Comparison of ENCODE assay signal across 9 cellular contexts in genomic region chr20:40741507-40742106, GRCh38. TPM values are rescaled to one million over a fixed set of nuclear protein-coding genes. Genes with fewer than 3 reads are reported as not detected.
DNase-seq lines count a peak whose midpoint lies in the region; ATAC-seq, FAIRE-seq and TF ChIP-seq lines count a peak whose summit lies in the region.
"Had no signal": no experiment of that assay in that cellular context is flagged by ENCODE, and none has a peak within 500 bp of the region (broad histone marks: within the 10 kb centered on the region; RNA-seq: fewer than 3 reads in every experiment).

No MANE protein-coding gene starts in this region.

- no peaks in the 10 kb centered on the region for H4K20me1 ChIP-seq in PC-3 (ENCODE audit: low read length)
- peaks cover 3% of the 10 kb centered on the region; the same call in 1 of the 2 replicates for H4K20me1 ChIP-seq in K562 (replicated peaks; ENCODE audit: control insufficient read depth, insufficient read depth, low read length)

- no peaks in the 10 kb centered on the region for H3K36me3 Mint-ChIP-seq in stimulated activated naive B cell treated with anti-CD40 and anti-IgM and Interleukin-4, amounts not matched to agents 10 μg/mL and 1 μg/mL and 100 μg/mL, for 72 hours

- no peak for FAIRE-seq in H54 (lab: Jason Lieb, UNC)
- FAIRE-seq in K562 (lab: Jason Lieb, UNC): peak; percentile 75

- WGBS in K562 (ENCODE audit: insufficient coverage, low coverage, missing lambda C conversion rate): 0% methylated on average over 6 of the region's 6 CpGs

- no peak for TF ChIP-seq POLR2A in H54 (IDR thresholded peaks at IDR 0.05; ENCODE audit: low read depth, low read length)
- TF ChIP-seq POLR2A in K562 (conservative IDR thresholded peaks at IDR 0.05): no peak

- CTCF ChIA-PET in PC-3 (lab: Charles Lee): interaction anchor here (0.6 kb wide), 1 partner anchor 888 kb away, joined by 3 read pairs; no protein-coding TSS in a partner anchor
- CTCF ChIA-PET in K562 (lab: Yijun Ruan, JAX; ENCODE audit: low intra/inter-chr PET ratio): interaction anchor here (0.6 to 0.7 kb wide), 3 partner anchors 10 to 1025 kb away, joined by 3 to 5 read pairs (median 4); no protein-coding TSS in a partner anchor

- ATAC-seq in PC-3 (peak; percentile 53; the same call in 1 of the 2 replicates), K562 (peak; percentile 87), HG03432 (IDR thresholded peaks at IDR 0.05; ENCODE audit: unreplicated experiment) (no peak)
- peak; percentile 60 to 61 for ATAC-seq in stimulated activated naive B cell treated with anti-CD40 and anti-IgM and Interleukin-4, amounts not matched to agents 10 μg/mL and 1 μg/mL and 100 μg/mL, for 72 hours (replicated peaks)

- H3K27ac ChIP-seq in PC-3 (ENCODE audit: low read length) (no peak overlapping the region), K562 (ENCODE audit: extremely low read depth, low read depth, low read length) (no peak overlapping the region)
- H3K27ac ChIP-seq: skin epidermis had no signal

- TF ChIP-seq RAD21 in K562 (CRISPR knock-in tag; conservative IDR thresholded peaks at IDR 0.05 in 1 of 2, IDR thresholded peaks at IDR 0.05 in 1 of 2): peak in 1 of 2 experiments; percentile 52; a peak in 2 of 4 replicates

- H3K4me1 Mint-ChIP-seq in stimulated activated naive B cell treated with anti-CD40 and anti-IgM and Interleukin-4, amounts not matched to agents 10 μg/mL and 1 μg/mL and 100 μg/mL, for 72 hours: peaks cover 0 to 12% of the 10 kb centered on the region in 2 donors

- H3K79me2 ChIP-seq in PC-3 (ENCODE audit: low read length): no peaks in the 10 kb centered on the region
- H3K79me2 ChIP-seq in K562 (ENCODE audit: control insufficient read depth, insufficient read depth, low read length): no peaks in the 10 kb centered on the region

- in situ Hi-C loops in K562 (cut with MboI): no loop called here

- no peak overlapping the region for H3K4me3 Mint-ChIP-seq in stimulated activated naive B cell treated with anti-CD40 and anti-IgM and Interleukin-4, amounts not matched to agents 10 μg/mL and 1 μg/mL and 100 μg/mL, for 72 hours

- no TSS peak for BruUV-seq in PC-3 (replicated peaks; lab: Mats Ljungman, UMichigan)
- no TSS peak for BruUV-seq in K562 (replicated peaks; lab: Mats Ljungman, UMichigan)

- H3F3A ChIP-seq in PC-3 (ENCODE audit: low read length, unreplicated experiment): no peaks in the 10 kb centered on the region

- no peak overlapping the region for H3K9ac ChIP-seq in PC-3 (ENCODE audit: low read length)
- no peak overlapping the region for H3K9ac ChIP-seq in K562 (ENCODE audit: insufficient read depth in 1 of 2, low read depth in 2 of 2, low read length in 2 of 2)

- H3K27me3 Mint-ChIP-seq in stimulated activated naive B cell treated with anti-CD40 and anti-IgM and Interleukin-4, amounts not matched to agents 10 μg/mL and 1 μg/mL and 100 μg/mL, for 72 hours: peaks cover 19 to 36% of the 10 kb centered on the region in 2 donors

- H3K27ac Mint-ChIP-seq in stimulated activated naive B cell treated with anti-CD40 and anti-IgM and Interleukin-4, amounts not matched to agents 10 μg/mL and 1 μg/mL and 100 μg/mL, for 72 hours: no peak overlapping the region

- POLR2A ChIA-PET in PC-3 (lab: Charles Lee; ENCODE audit: unreplicated experiment) (interaction anchor here (0.6 kb wide), 1 partner anchor 22 kb away, joined by 3 read pairs; no protein-coding TSS in a partner anchor), K562 (lab: Yijun Ruan, JAX) (interaction anchor here (0.6 kb wide), 2 partner anchors 27 to 221 kb away, joined by 3 read pairs; no protein-coding TSS in a partner anchor)

- intact Hi-C loops in PC-3 (cut with micrococcal nuclease): no loop called here
- intact Hi-C loops in K562 (cut with micrococcal nuclease): loop anchor here (1.0 kb wide), 1 partner anchor 222 kb away; no protein-coding TSS in a partner anchor

- H3K9me3 ChIP-seq in PC-3 (ENCODE audit: low read length): no peaks in the 10 kb centered on the region
- no peaks in the 10 kb centered on the region for H3K9me3 ChIP-seq in K562 (replicated peaks; ENCODE audit: control insufficient read depth, insufficient read depth, low read depth, low read length)

- H2AFZ ChIP-seq in PC-3 (ENCODE audit: low read length): no peak overlapping the region
- no peak overlapping the region for H2AFZ ChIP-seq in K562 (ENCODE audit: low read depth, low read length)

- no peak for TF ChIP-seq EP300 in K562 (IDR thresholded peaks at IDR 0.05; ENCODE audit: low read length)

- H3K9me1 ChIP-seq in K562 (ENCODE audit: control insufficient read depth, insufficient read depth, low read length): no peaks in the 10 kb centered on the region

- TF ChIP-seq CTCF in PC-3 (conservative IDR thresholded peaks at IDR 0.05; ENCODE audit: low read depth, low read length) (peak; percentile 78), K562 (IDR thresholded peaks at IDR 0.05 in 2 of 3, conservative IDR thresholded peaks at IDR 0.05 in 1 of 3; ENCODE audit: insufficient read depth in 2 of 3, low read depth in 1 of 3, low read length in 3 of 3) (peak; percentile 60 to 73 (median 66))

- H3K4me2 ChIP-seq in PC-3 (ENCODE audit: low read length) (no peak overlapping the region), K562 (ENCODE audit: insufficient read depth, low read length) (no peak overlapping the region)

- H3K36me3 ChIP-seq in PC-3 (ENCODE audit: low read depth, low read length) (no peaks in the 10 kb centered on the region), K562 (ENCODE audit: control insufficient read depth, insufficient read depth, low read length) (no peaks in the 10 kb centered on the region)

- no peak overlapping the region for H3K4me3 ChIP-seq in PC-3 (ENCODE audit: low read length)
- H3K4me3 ChIP-seq in K562: no peak overlapping the region
- H3K4me3 ChIP-seq: skin epidermis had no signal

- H3K4me1 ChIP-seq in PC-3 (ENCODE audit: insufficient read depth, low read length) (no peaks in the 10 kb centered on the region), K562 (replicated peaks in 1 of 2; ENCODE audit: control insufficient read depth in 2 of 2, insufficient read depth in 2 of 2, low read length in 2 of 2) (no peaks in the 10 kb centered on the region)

- no peaks in the 10 kb centered on the region for H3K9me2 ChIP-seq in PC-3 (replicated peaks; ENCODE audit: low read length)

- DNase-seq in CMK (ENCODE audit: low read depth) (peak; percentile 1), H54 (ENCODE audit: insufficient read length, low spot score) (peak; percentile 57), PC-3 (peak; percentile 59), K562 (ENCODE audit: extremely low read depth in 1 of 4, low spot score in 3 of 4) (peak; percentile 33 to 56 (median 48)), kidney tubule cell (ENCODE audit: low spot score) (peak; percentile 43), NCI-H2107 (lab: John Stamatoyannopoulos, UW) (no peak)
- DNase-seq in stimulated activated naive B cell treated with anti-CD40 and anti-IgM and Interleukin-4, amounts not matched to agents 10 μg/mL and 1 μg/mL and 100 μg/mL, for 72 hours: no peak

- H3K27me3 ChIP-seq in PC-3 (ENCODE audit: low read length) (peaks cover 63% of the 10 kb centered on the region), K562 (ENCODE audit: control insufficient read depth in 2 of 2, insufficient read depth in 2 of 2, low read length in 2 of 2) (peaks cover 5 to 17% of the 10 kb centered on the region in 2 experiments; a peak in 3 of 5 replicates)

- H3K9me3 Mint-ChIP-seq in stimulated activated naive B cell treated with anti-CD40 and anti-IgM and Interleukin-4, amounts not matched to agents 10 μg/mL and 1 μg/mL and 100 μg/mL, for 72 hours: no peaks in the 10 kb centered on the region

TF ChIP-seq in K562, 482 proteins besides CTCF, POLR2A, EP300 and RAD21:
- TF ChIP-seq CTCFL (IDR thresholded peaks at IDR 0.05; ENCODE audit: borderline replicate concordance, insufficient read depth, low read depth, low read length, poor library complexity, severe bottlenecking) (peak; percentile 55), SMC3 (conservative IDR thresholded peaks at IDR 0.05; ENCODE audit: insufficient read depth, low read depth, low read length) (peak; percentile 59), CBX1 (IDR thresholded peaks at IDR 0.05; ENCODE audit: low read depth) (no peak), ZC3H11A (IDR thresholded peaks at IDR 0.05; ENCODE audit: low read depth, low read length) (no peak)
TF ChIP-seq in K562: peak in this region for 2.

RNA-seq across cellular contexts. Expression of gene MAFB, which starts 52.6 kb away (rescaled TPM):
- total RNA-seq in PC-3 (2014; rRNA removed): 0.04 TPM in 1 of 2 replicates, not detected in the other
- total RNA-seq in K562 (2011; cell fraction: chromatin; rRNA removed; ENCODE audit: low replicate concordance): not detected in 2 replicates
- total RNA-seq in K562 (2011; cell fraction: nucleolus; rRNA removed): not detected in 2 replicates
- total RNA-seq in K562 (2011; cell fraction: nucleoplasm; rRNA removed): not detected in 2 replicates
- total RNA-seq in K562 (2014; rRNA removed): not detected in 2 replicates
- total RNA-seq in K562 (2014; rRNA removed; fragmentation: Illumina TruSeq; extraction: Trizol): not detected in 2 replicates
- total RNA-seq in K562 (2015; rRNA removed; fragmentation: Illumina TruSeq; extraction: Trizol): not detected in 2 replicates
- 0.04 and 0.09 TPM in 2 replicates for total RNA-seq in K562 (2021)
- polyA plus RNA-seq in K562 (2011; rRNA removed): not detected in 2 replicates
- polyA plus RNA-seq in K562 (2011; cell fraction: cytosol; rRNA removed): not detected in 2 replicates
- not detected in 2 replicates for polyA plus RNA-seq in K562 (2011; cell fraction: nucleus; rRNA removed)
- 0.03 TPM in 1 of 2 replicates, not detected in the other for polyA plus RNA-seq in K562 (2012)
- polyA plus RNA-seq in K562 (2014; fragmentation: Illumina TruSeq; extraction: Trizol): not detected in 2 replicates
- polyA plus RNA-seq in K562 (2014; fragmentation: Nextera tagmentation; extraction: Ambion mirVana): not detected
- polyA plus RNA-seq in K562 (2014; rRNA removed): not detected in 2 replicates
- polyA minus RNA-seq in K562 (2011; rRNA and poly(A)+ RNA removed): not detected in 2 replicates
- not detected in 2 replicates for polyA minus RNA-seq in K562 (2011; cell fraction: cytosol; rRNA and poly(A)+ RNA removed)
- not detected in 2 replicates for polyA minus RNA-seq in K562 (2011; cell fraction: nucleus; rRNA and poly(A)+ RNA removed)

Comparison
In these comparisons a context has a peak if more than half of its experiments do, and no peak if none do; other contexts are left out.
1. DNase-seq: peak in CMK (single experiment), H54 (single experiment), PC-3 (single experiment), K562 (4 of 4) and kidney tubule cell (single experiment); none in stimulated activated naive B cell treated with anti-CD40 and anti-IgM and Interleukin-4, amounts not matched to agents 10 μg/mL and 1 μg/mL and 100 μg/mL, for 72 hours (single experiment) and NCI-H2107 (single experiment).